8 cellular contexts compared by ENCODE assay signal in genomic region chr12:109428038-109428629, GRCh38. TPM values are rescaled to one million over a fixed set of nuclear protein-coding genes. Genes with fewer than 3 reads are reported as not detected.
A peak's percentile ranks its signal among the peaks of the same experiment; 100 is the strongest.
DNase-seq lines count a peak whose midpoint lies in the region; ATAC-seq lines count a peak whose summit lies in the region.

No MANE protein-coding gene starts in this region.

- DNase-seq in DMS53 (lab: John Stamatoyannopoulos, UW), result peak; percentile 90
- DNase-seq in NCI-H226, result peak; percentile 46
- peak; percentile 46 to 58 (median 56) for DNase-seq in activated CD4-positive, CD25-positive, alpha-beta regulatory T cell (lab: John Stamatoyannopoulos, UW)
- DNase-seq in caudate nucleus (lab: John Stamatoyannopoulos, UW), result peak in 56 of 61 donors; percentile 13 to 78 (median 49)
- peak; percentile 72 to 84 for DNase-seq in left colon
- DNase-seq in stimulated activated CD4-positive, alpha-beta T cell treated with anti-CD3 and anti-CD28 coated beads, Interleukin-4, amount 100 ng/mL, for 1 hour, result peak; percentile 74
- DNase-seq in NCI-H128 (lab: John Stamatoyannopoulos, UW; ENCODE audit: unreplicated experiment), result no peak

- H3K27ac ChIP-seq in caudate nucleus (ENCODE audit: low read depth, low read length), result no peak overlapping the region

- intact Hi-C loops in left colon (cut with DNase I, micrococcal nuclease), result loop anchor here in 1 of 2 donors (10.0 kb wide), 1 partner anchor 57 kb away; no protein-coding TSS in a partner anchor

- peak; percentile 55 for ATAC-seq in HG02870 (IDR thresholded peaks at IDR 0.05; ENCODE audit: unreplicated experiment)
- ATAC-seq in left colon, result peak; percentile 92

RNA-seq across cellular contexts. Expression of gene KCTD10, which starts 49.0 kb away (rescaled TPM):
- total RNA-seq in left colon, result 10 to 100 TPM; 62.8 to 86.8 TPM

RNA-seq across cellular contexts. Expression of gene UBE3B, which starts 49.3 kb away (rescaled TPM):
- 10 to 100 TPM; 47.7 to 50.7 TPM for total RNA-seq in left colon
